In the genomic region with DNA sequence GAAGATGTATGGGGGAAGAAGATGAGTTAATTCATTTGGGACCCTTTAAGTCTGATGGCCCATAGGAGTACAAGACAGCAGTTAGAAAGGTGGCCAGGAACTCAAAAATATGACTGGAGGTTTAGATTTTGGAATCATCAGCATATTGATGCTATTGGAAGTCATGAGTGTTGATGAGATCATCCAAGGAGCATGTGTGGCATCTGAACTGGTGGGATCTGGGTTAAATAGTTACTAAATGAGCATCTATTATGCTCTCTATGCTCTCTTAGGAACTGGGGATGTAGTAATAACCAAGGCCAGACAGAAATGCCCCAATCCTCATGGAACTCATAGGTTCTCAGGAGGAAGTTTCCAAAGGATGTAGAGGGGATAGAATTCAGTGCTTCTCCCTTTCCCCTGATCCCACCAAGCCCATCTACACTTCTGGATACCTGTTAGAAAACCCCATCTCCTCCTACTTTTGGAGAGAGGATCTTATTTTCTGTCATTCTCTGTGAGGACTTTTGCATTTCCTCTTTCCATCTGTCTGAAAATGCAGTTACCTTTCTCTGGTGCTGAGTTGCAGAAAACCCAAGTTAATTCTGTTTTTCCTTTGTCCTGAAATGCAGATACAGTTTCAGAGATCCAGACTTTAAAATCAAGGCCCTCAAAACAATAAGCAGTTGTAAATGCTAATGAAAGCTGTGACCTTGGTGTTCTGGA, we compare ENCODE assay signal across 26 cellular contexts.
A peak's percentile ranks its signal among the peaks of the same experiment; 100 is the strongest.
DNase-seq lines count a peak whose midpoint lies in the region; ATAC-seq and TF ChIP-seq lines count a peak whose summit lies in the region.
"Had no signal": no experiment of that assay in that cellular context is flagged by ENCODE, and none has a peak within 500 bp of the region (broad histone marks: within the 10 kb centered on the region; RNA-seq: fewer than 3 reads in every experiment).

No MANE protein-coding gene starts in this region.

- H3K36me3 ChIP-seq in Karpas-422 (ENCODE audit: insufficient read depth, low read length) = no peaks in the 10 kb centered on the region
- H3K36me3 ChIP-seq: gastrocnemius medialis, MG63, pancreas, transverse colon had no signal

- peaks cover 17% of the 10 kb centered on the region for H3K36me3 Mint-ChIP-seq in stimulated activated memory B cell treated with anti-CD40 and anti-IgM and Interleukin-4, amounts not matched to agents 10 μg/mL and 1 μg/mL and 100 μg/mL, for 72 hours
- no peaks in the 10 kb centered on the region for H3K36me3 Mint-ChIP-seq in activated CD4-positive, alpha-beta memory T cell treated with anti-CD3 and anti-CD28 coated beads for 36 hours
- H3K36me3 Mint-ChIP-seq: activated naive CD4-positive, alpha-beta T cell treated with anti-CD3 and anti-CD28 coated beads, Interleukin-2, amount 50 U/mL, for 24 hours; natural killer cell treated with Interleukin-12 subunit alpha and Interleukin-12 subunit beta and Interleukin-15 and Interleukin-18, amount 100 ng/mL, for 72 hours had no signal

- peak overlapping the region; percentile 49 for H3K4me3 ChIP-seq in Karpas-422 (ENCODE audit: low read length)
- no peak overlapping the region for H3K4me3 ChIP-seq in choroid plexus epithelial cell (ENCODE audit: low read depth, low read length)
- H3K4me3 ChIP-seq: ascending aorta, gastrocnemius medialis, MG63, pancreas, SK-N-MC, transverse colon had no signal

- CTCF ChIA-PET in activated CD4-positive, alpha-beta memory T cell treated with anti-CD3 and anti-CD28 coated beads for 36 hours (lab: Charles Lee) = no interaction called here

- H3K4me1 Mint-ChIP-seq in stimulated activated memory B cell treated with anti-CD40 and anti-IgM and Interleukin-4, amounts not matched to agents 10 μg/mL and 1 μg/mL and 100 μg/mL, for 72 hours = peaks cover 79% of the 10 kb centered on the region
- H3K4me1 Mint-ChIP-seq in activated CD4-positive, alpha-beta memory T cell treated with anti-CD3 and anti-CD28 coated beads for 36 hours (ENCODE audit: low read depth) = peaks cover 4% of the 10 kb centered on the region

- POLR2A ChIA-PET in activated CD4-positive, alpha-beta memory T cell treated with anti-CD3 and anti-CD28 coated beads for 36 hours (lab: Charles Lee) = no interaction called here

- H2AFZ ChIP-seq in Karpas-422 (ENCODE audit: low read length) = peak overlapping the region; percentile 7; the same call in 1 of the 2 replicates

- peak overlapping the region; percentile 95 for H3K27ac ChIP-seq in Karpas-422 (ENCODE audit: low read length)
- H3K27ac ChIP-seq: ascending aorta, gastrocnemius medialis, pancreas, SK-N-MC, transverse colon had no signal

- H3K27me3 ChIP-seq in Karpas-422 (ENCODE audit: low read length) = no peaks in the 10 kb centered on the region
- H3K27me3 ChIP-seq: ascending aorta, gastrocnemius medialis, MG63, pancreas, transverse colon had no signal

- no peak for TF ChIP-seq CTCF in choroid plexus epithelial cell (conservative IDR thresholded peaks at IDR 0.05; ENCODE audit: low read depth, low read length)

- no peaks in the 10 kb centered on the region for H3K27me3 Mint-ChIP-seq in stimulated activated memory B cell treated with anti-CD40 and anti-IgM and Interleukin-4, amounts not matched to agents 10 μg/mL and 1 μg/mL and 100 μg/mL, for 72 hours
- peaks cover 2% of the 10 kb centered on the region for H3K27me3 Mint-ChIP-seq in activated CD4-positive, alpha-beta memory T cell treated with anti-CD3 and anti-CD28 coated beads for 36 hours
- H3K27me3 Mint-ChIP-seq: activated naive CD4-positive, alpha-beta T cell treated with anti-CD3 and anti-CD28 coated beads, Interleukin-2, amount 50 U/mL, for 24 hours had no signal

- peak overlapping the region; percentile 66 for H3K4me2 ChIP-seq in Karpas-422 (ENCODE audit: low read depth, low read length, poor library complexity, severe bottlenecking)

- H3K9me3 Mint-ChIP-seq in stimulated activated memory B cell treated with anti-CD40 and anti-IgM and Interleukin-4, amounts not matched to agents 10 μg/mL and 1 μg/mL and 100 μg/mL, for 72 hours = peaks cover 2% of the 10 kb centered on the region
- peaks cover 3% of the 10 kb centered on the region for H3K9me3 Mint-ChIP-seq in activated CD4-positive, alpha-beta memory T cell treated with anti-CD3 and anti-CD28 coated beads for 36 hours
- H3K9me3 Mint-ChIP-seq: activated naive CD4-positive, alpha-beta T cell treated with anti-CD3 and anti-CD28 coated beads, Interleukin-2, amount 50 U/mL, for 24 hours; natural killer cell treated with Interleukin-12 subunit alpha and Interleukin-12 subunit beta and Interleukin-15 and Interleukin-18, amount 100 ng/mL, for 72 hours had no signal

- H3K4me3 Mint-ChIP-seq in stimulated activated memory B cell treated with anti-CD40 and anti-IgM and Interleukin-4, amounts not matched to agents 10 μg/mL and 1 μg/mL and 100 μg/mL, for 72 hours = peak overlapping the region; percentile 38
- H3K4me3 Mint-ChIP-seq in activated CD4-positive, alpha-beta memory T cell treated with anti-CD3 and anti-CD28 coated beads for 36 hours = no peak overlapping the region
- H3K4me3 Mint-ChIP-seq: activated naive CD4-positive, alpha-beta T cell treated with anti-CD3 and anti-CD28 coated beads, Interleukin-2, amount 50 U/mL, for 24 hours; natural killer cell treated with Interleukin-12 subunit alpha and Interleukin-12 subunit beta and Interleukin-15 and Interleukin-18, amount 100 ng/mL, for 72 hours had no signal

- DNase-seq in ELR (ENCODE audit: low read depth) = peak; percentile 66
- DNase-seq in Karpas-422 = peak; percentile 71
- DNase-seq in choroid plexus epithelial cell (ENCODE audit: low read depth) = peak; percentile 9
- no peak for DNase-seq in activated CD4-positive, alpha-beta memory T cell treated with anti-CD3 and anti-CD28 coated beads for 36 hours
- no peak for DNase-seq in central memory CD4-positive, alpha-beta T cell
- DNase-seq: activated CD4-positive, CD25-positive, alpha-beta regulatory T cell treated with anti-CD3 and anti-CD28 coated beads, Interleukin-2, amount 50 U/mL, for 72 hours; activated CD8-positive, alpha-beta memory T cell treated with anti-CD3 and anti-CD28 coated beads for 24 hours; activated T-cell treated with anti-CD3 and anti-CD28 coated beads, Interleukin-2, amount 50 U/mL, for 48 hours; DMS79; erythroblast; gastrocnemius medialis; MG63; NCI-H1694 treated with DMSO at 0.1 percent for 48 hours; NCI-H774; pancreas; stimulated activated naive CD4-positive, alpha-beta T cell; T1000; transverse colon had no signal

- H3K27ac Mint-ChIP-seq in stimulated activated memory B cell treated with anti-CD40 and anti-IgM and Interleukin-4, amounts not matched to agents 10 μg/mL and 1 μg/mL and 100 μg/mL, for 72 hours = peak overlapping the region; percentile 66
- H3K27ac Mint-ChIP-seq in activated CD4-positive, alpha-beta memory T cell treated with anti-CD3 and anti-CD28 coated beads for 36 hours = no peak overlapping the region
- H3K27ac Mint-ChIP-seq: activated naive CD4-positive, alpha-beta T cell treated with anti-CD3 and anti-CD28 coated beads, Interleukin-2, amount 50 U/mL, for 24 hours; natural killer cell treated with Interleukin-12 subunit alpha and Interleukin-12 subunit beta and Interleukin-15 and Interleukin-18, amount 100 ng/mL, for 72 hours had no signal

- no peaks in the 10 kb centered on the region for H3K9me2 ChIP-seq in Karpas-422 (replicated peaks; ENCODE audit: insufficient read depth, low read length)

- ATAC-seq in stimulated activated memory B cell treated with anti-CD40 and anti-IgM and Interleukin-4, amounts not matched to agents 10 μg/mL and 1 μg/mL and 100 μg/mL, for 72 hours = no peak
- no peak for ATAC-seq in HG03108 (IDR thresholded peaks at IDR 0.05; ENCODE audit: unreplicated experiment)
- ATAC-seq: gastrocnemius medialis; HCT116; HepG2; natural killer cell treated with Interleukin-12 subunit alpha and Interleukin-12 subunit beta and Interleukin-15 and Interleukin-18, amount 100 ng/mL, for 72 hours had no signal

- H3K79me2 ChIP-seq in Karpas-422 (ENCODE audit: low read length) = no peaks in the 10 kb centered on the region

- H3K9ac ChIP-seq in Karpas-422 (ENCODE audit: low read length) = peak overlapping the region; percentile 54

- H3K9me3 ChIP-seq in Karpas-422 (ENCODE audit: low read length) = no peaks in the 10 kb centered on the region
- H3K9me3 ChIP-seq: ascending aorta, gastrocnemius medialis, MG63, pancreas, transverse colon had no signal

- no peaks in the 10 kb centered on the region for H4K20me1 ChIP-seq in Karpas-422 (ENCODE audit: insufficient read depth, low read depth, low read length)

- H3K4me1 ChIP-seq in Karpas-422 (ENCODE audit: low read length) = peaks cover 58% of the 10 kb centered on the region
- H3K4me1 ChIP-seq: gastrocnemius medialis, pancreas, transverse colon had no signal

- intact Hi-C loops in activated CD4-positive, alpha-beta memory T cell treated with anti-CD3 and anti-CD28 coated beads for 36 hours (cut with micrococcal nuclease) = no loop called here

Comparison
In these comparisons a context has a peak if more than half of its experiments do, and no peak if none do; other contexts are left out.
1. DNase-seq: peak in ELR (single experiment), Karpas-422 (single experiment) and choroid plexus epithelial cell (single experiment); none in activated CD4-positive, alpha-beta memory T cell treated with anti-CD3 and anti-CD28 coated beads for 36 hours (single experiment) and central memory CD4-positive, alpha-beta T cell (single experiment).